Comparison of ENCODE assay signal across 39 cellular contexts in genomic region chr10:100311307-100311706, GRCh38. TPM values are rescaled to one million over a fixed set of nuclear protein-coding genes. Genes with fewer than 3 reads are reported as not detected.
"Had no signal": no experiment of that assay in that cellular context is flagged by ENCODE, and none has a peak within 500 bp of the region (broad histone marks: within the 10 kb centered on the region; RNA-seq: fewer than 3 reads in every experiment).

No MANE protein-coding gene starts in this region.

- H3K4me3 Mint-ChIP-seq: activated B cell treated with CpG ODN at 0.5 μM for 24 hours; activated CD4-positive, alpha-beta memory T cell treated with anti-CD3 and anti-CD28 coated beads for 36 hours; activated CD8-positive, alpha-beta memory T cell treated with anti-CD3 and anti-CD28 coated beads, Interleukin-2, amount 10 ng/mL, durations not matched to agents 7 days and 5 days; activated CD8-positive, alpha-beta T cell treated with anti-CD3 and anti-CD28 coated beads, Interleukin-2, amount 10 ng/mL, durations not matched to agents 7 days and 5 days; activated naive CD4-positive, alpha-beta T cell treated with anti-CD3 and anti-CD28 coated beads, Interleukin-2, amount 10 ng/mL, durations not matched to agents 7 days and 5 days; activated naive CD8-positive, alpha-beta T cell treated with anti-CD3 and anti-CD28 coated beads, Interleukin-2, amount 10 ng/mL, durations not matched to agents 7 days and 5 days; activated T-helper 1 cell treated with anti-CD3 and anti-CD28 coated beads, Interleukin-12 subunit alpha, Interleukin-12 subunit beta, Interleukin-2, Interleukin-4 antibody, amounts not matched to agents 30 ng/mL and 10 ng/mL and 1 ng/mL, durations not matched to agents 14 hours and 24 hours and 36 hours; brain; effector memory CD8-positive, alpha-beta T cell; T-helper 17 cell; T-helper 2 cell treated with Interferon-gamma antibody and Interleukin-4, amounts not matched to agents 5 μg/mL and 100 μg/mL, for 36 hours had no signal

- H3K4me1 Mint-ChIP-seq: activated B cell treated with CpG ODN at 0.5 μM for 24 hours; activated CD8-positive, alpha-beta memory T cell treated with anti-CD3 and anti-CD28 coated beads, Interleukin-2, amount 10 ng/mL, durations not matched to agents 7 days and 5 days; activated naive CD4-positive, alpha-beta T cell treated with anti-CD3 and anti-CD28 coated beads, Interleukin-2, amount 10 ng/mL, durations not matched to agents 7 days and 5 days; brain; T-helper 17 cell had no signal

- H3K9me3 ChIP-seq: ascending aorta, esophagus muscularis mucosa, gastroesophageal sphincter had no signal

- H3K27ac ChIP-seq: ascending aorta, epithelial cell of prostate, esophagus muscularis mucosa, gastroesophageal sphincter, WERI-Rb-1 had no signal

- ATAC-seq: activated CD4-positive, CD25-positive, alpha-beta regulatory T cell treated with anti-CD3 and anti-CD28 coated beads, Interleukin-2, amount 50 U/mL, for 24 hours; activated CD8-positive, alpha-beta memory T cell treated with anti-CD3 and anti-CD28 coated beads, Interleukin-2, amount 10 ng/mL, durations not matched to agents 7 days and 5 days; activated CD8-positive, alpha-beta T cell treated with anti-CD3 and anti-CD28 coated beads, Interleukin-2, amount 10 ng/mL, durations not matched to agents 7 days and 5 days; activated naive CD4-positive, alpha-beta T cell treated with anti-CD3 and anti-CD28 coated beads, Interleukin-2, amount 50 U/mL, for 72 hours; effector memory CD8-positive, alpha-beta T cell; gastroesophageal sphincter; T-helper 17 cell had no signal

- H3K9me3 Mint-ChIP-seq: activated B cell treated with CpG ODN at 0.5 μM for 24 hours; activated CD4-positive, alpha-beta memory T cell treated with anti-CD3 and anti-CD28 coated beads for 36 hours; activated naive CD4-positive, alpha-beta T cell treated with anti-CD3 and anti-CD28 coated beads, Interleukin-2, amount 10 ng/mL, durations not matched to agents 7 days and 5 days; activated naive CD4-positive, alpha-beta T cell treated with anti-CD3 and anti-CD28 coated beads, Interleukin-2, amount 50 U/mL, for 72 hours; activated naive CD8-positive, alpha-beta T cell treated with anti-CD3 and anti-CD28 coated beads, Interleukin-2, amount 10 ng/mL, durations not matched to agents 7 days and 5 days; activated T-helper 1 cell treated with anti-CD3 and anti-CD28 coated beads, Interleukin-12 subunit alpha, Interleukin-12 subunit beta, Interleukin-2, Interleukin-4 antibody, amounts not matched to agents 30 ng/mL and 10 ng/mL and 1 ng/mL, durations not matched to agents 14 hours and 24 hours and 36 hours; activated T-helper 2 cell treated with anti-CD3 and anti-CD28 coated beads, Interferon-gamma antibody, Interleukin-2, Interleukin-4, amounts not matched to agents 10 μg/mL and 5 μg/mL and 100 μg/mL, durations not matched to agents 14 hours and 24 hours and 36 hours; brain; effector memory CD8-positive, alpha-beta T cell; T-helper 2 cell treated with Interferon-gamma antibody and Interleukin-4, amounts not matched to agents 5 μg/mL and 100 μg/mL, for 36 hours had no signal

- H3K27ac Mint-ChIP-seq: activated B cell treated with CpG ODN at 0.5 μM for 24 hours; activated CD4-positive, alpha-beta memory T cell treated with anti-CD3 and anti-CD28 coated beads for 36 hours; activated CD8-positive, alpha-beta memory T cell treated with anti-CD3 and anti-CD28 coated beads, Interleukin-2, amount 10 ng/mL, durations not matched to agents 7 days and 5 days; activated CD8-positive, alpha-beta T cell treated with anti-CD3 and anti-CD28 coated beads, Interleukin-2, amount 10 ng/mL, durations not matched to agents 7 days and 5 days; activated naive CD4-positive, alpha-beta T cell treated with anti-CD3 and anti-CD28 coated beads, Interleukin-2, amount 10 ng/mL, durations not matched to agents 7 days and 5 days; activated naive CD4-positive, alpha-beta T cell treated with anti-CD3 and anti-CD28 coated beads, Interleukin-2, amount 50 U/mL, for 72 hours; activated naive CD8-positive, alpha-beta T cell treated with anti-CD3 and anti-CD28 coated beads, Interleukin-2, amount 10 ng/mL, durations not matched to agents 7 days and 5 days; activated T-helper 1 cell treated with anti-CD3 and anti-CD28 coated beads, Interleukin-12 subunit alpha, Interleukin-12 subunit beta, Interleukin-2, Interleukin-4 antibody, amounts not matched to agents 30 ng/mL and 10 ng/mL and 1 ng/mL, durations not matched to agents 14 hours and 24 hours and 36 hours; activated T-helper 2 cell treated with anti-CD3 and anti-CD28 coated beads, Interferon-gamma antibody, Interleukin-2, Interleukin-4, amounts not matched to agents 10 μg/mL and 5 μg/mL and 100 μg/mL, durations not matched to agents 14 hours and 24 hours and 36 hours; brain; effector memory CD8-positive, alpha-beta T cell; T-helper 17 cell; T-helper 2 cell treated with Interferon-gamma antibody and Interleukin-4, amounts not matched to agents 5 μg/mL and 100 μg/mL, for 36 hours had no signal

- H3K27me3 ChIP-seq: ascending aorta had no signal

- H3K4me3 ChIP-seq: ascending aorta, esophagus muscularis mucosa, gastroesophageal sphincter had no signal

- H3K36me3 ChIP-seq: ascending aorta, esophagus muscularis mucosa, gastroesophageal sphincter, WERI-Rb-1 had no signal

- H3K4me1 ChIP-seq: ascending aorta, esophagus muscularis mucosa, gastroesophageal sphincter had no signal

- DNase-seq: activated B cell treated with CpG ODN at 0.5 μM for 24 hours; activated CD4-positive, alpha-beta memory T cell treated with anti-CD3 and anti-CD28 coated beads for 36 hours; activated CD4-positive, alpha-beta T cell treated with anti-CD3 and anti-CD28 coated beads for 48 hours; activated CD4-positive, alpha-beta T cell treated with anti-CD3 and anti-CD28 coated beads, Interleukin-2, amount 50 U/mL, for 1 hour; activated CD8-positive, alpha-beta memory T cell treated with anti-CD3 and anti-CD28 coated beads, Interleukin-2, amount 10 ng/mL, durations not matched to agents 7 days and 5 days; activated CD8-positive, alpha-beta memory T cell treated with anti-CD3 and anti-CD28 coated beads, Interleukin-2, amount 50 U/mL, for 4 hours; activated CD8-positive, alpha-beta T cell treated with anti-CD3 and anti-CD28 coated beads, Interleukin-2, amount 10 ng/mL, durations not matched to agents 7 days and 5 days; activated gamma-delta T cell; activated naive CD4-positive, alpha-beta T cell; activated naive CD4-positive, alpha-beta T cell treated with anti-CD3 and anti-CD28 coated beads, Interleukin-2, amount 10 ng/mL, durations not matched to agents 7 days and 5 days; activated naive CD8-positive, alpha-beta T cell treated with anti-CD3 and anti-CD28 coated beads, Interleukin-2, amount 10 ng/mL, durations not matched to agents 7 days and 5 days; activated T-cell treated with anti-CD3 and anti-CD28 coated beads, Interleukin-2, amount 50 U/mL, for 1 hour; activated T-cell treated with anti-CD3 and anti-CD28 coated beads, Interleukin-2, amount 50 U/mL, for 48 hours; caudate nucleus; cortex of kidney; dermis blood vessel endothelial cell; effector CD4-positive, alpha-beta T cell; effector memory CD8-positive, alpha-beta T cell; foreskin melanocyte; head of caudate nucleus; T-helper 1 cell; T-helper 17 cell; T1000; WERI-Rb-1 had no signal

- H3K36me3 Mint-ChIP-seq: activated CD4-positive, alpha-beta memory T cell treated with anti-CD3 and anti-CD28 coated beads for 36 hours; activated CD8-positive, alpha-beta memory T cell treated with anti-CD3 and anti-CD28 coated beads, Interleukin-2, amount 10 ng/mL, durations not matched to agents 7 days and 5 days; activated naive CD4-positive, alpha-beta T cell treated with anti-CD3 and anti-CD28 coated beads, Interleukin-2, amount 10 ng/mL, durations not matched to agents 7 days and 5 days; activated naive CD4-positive, alpha-beta T cell treated with anti-CD3 and anti-CD28 coated beads, Interleukin-2, amount 50 U/mL, for 72 hours; activated naive CD8-positive, alpha-beta T cell treated with anti-CD3 and anti-CD28 coated beads, Interleukin-2, amount 10 ng/mL, durations not matched to agents 7 days and 5 days; brain had no signal

RNA-seq across cellular contexts. Expression of gene PKD2L1, which starts 18.7 kb away (rescaled TPM):
- total RNA-seq: activated B cell treated with CpG ODN at 0.5 μM for 24 hours; activated CD4-positive, alpha-beta memory T cell treated with anti-CD3 and anti-CD28 coated beads for 36 hours; activated CD8-positive, alpha-beta memory T cell treated with anti-CD3 and anti-CD28 coated beads for 36 hours; activated CD8-positive, alpha-beta memory T cell treated with anti-CD3 and anti-CD28 coated beads, Interleukin-2, amount 10 ng/mL, durations not matched to agents 7 days and 5 days; activated naive CD8-positive, alpha-beta T cell treated with anti-CD3 and anti-CD28 coated beads, Interleukin-2, amount 10 ng/mL, durations not matched to agents 7 days and 5 days; activated T-helper 1 cell treated with anti-CD3 and anti-CD28 coated beads, Interleukin-12 subunit alpha, Interleukin-12 subunit beta, Interleukin-2, Interleukin-4 antibody, amounts not matched to agents 30 ng/mL and 10 ng/mL and 1 ng/mL, durations not matched to agents 14 hours and 24 hours and 36 hours; activated T-helper 2 cell treated with anti-CD3 and anti-CD28 coated beads, Interferon-gamma antibody, Interleukin-2, Interleukin-4, amounts not matched to agents 10 μg/mL and 5 μg/mL and 100 μg/mL, durations not matched to agents 14 hours and 24 hours and 36 hours; ascending aorta; chondrocyte; dermis blood vessel endothelial cell; esophagus muscularis mucosa; fibroblast of lung; fibroblast of villous mesenchyme; gastroesophageal sphincter; glomerular endothelial cell had no signal
- polyA plus RNA-seq: fibroblast of lung had no signal
